In the genomic region with DNA sequence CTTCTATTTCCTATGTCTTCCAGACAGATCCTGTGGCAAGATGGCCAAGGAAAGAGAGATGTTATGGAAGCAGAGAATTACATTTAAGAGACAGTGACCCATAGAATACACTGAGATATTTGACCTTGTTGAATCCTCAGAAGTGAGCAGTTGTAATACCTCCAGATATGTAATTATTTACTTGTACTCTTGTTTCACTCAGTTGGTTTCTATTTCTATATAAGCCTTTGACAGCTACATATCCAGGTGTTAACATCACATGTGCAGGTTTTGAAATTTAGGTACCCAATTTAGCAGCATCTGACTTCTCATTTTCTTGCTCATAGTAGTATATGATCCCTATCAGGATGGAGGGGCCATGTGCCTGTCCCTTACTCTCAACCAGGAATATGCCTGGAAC, we compare ENCODE assay signal across 34 cellular contexts.
"Had no signal": no experiment of that assay in that cellular context is flagged by ENCODE, and none has a peak within 500 bp of the region (broad histone marks: within the 10 kb centered on the region; RNA-seq: fewer than 3 reads in every experiment).

No MANE protein-coding gene starts in this region.

- H3K36me3 ChIP-seq: ascending aorta, cardiac muscle cell had no signal

- H3K9me3 ChIP-seq: ascending aorta had no signal

- H3K27me3 ChIP-seq: ascending aorta, cardiac muscle cell had no signal

- H3K9me3 Mint-ChIP-seq: activated B cell treated with CpG ODN at 0.5 μM for 24 hours; activated CD4-positive, alpha-beta memory T cell treated with anti-CD3 and anti-CD28 coated beads for 36 hours; activated CD8-positive, alpha-beta T cell treated with anti-CD3 and anti-CD28 coated beads for 36 hours; activated naive CD4-positive, alpha-beta T cell treated with anti-CD3 and anti-CD28 coated beads, Interleukin-2, amount 10 ng/mL, durations not matched to agents 7 days and 5 days; activated naive CD4-positive, alpha-beta T cell treated with anti-CD3 and anti-CD28 coated beads, Interleukin-2, amount 50 U/mL, for 24 hours; activated naive CD8-positive, alpha-beta T cell treated with anti-CD3 and anti-CD28 coated beads, Interleukin-2, amount 10 ng/mL, durations not matched to agents 7 days and 5 days; activated naive CD8-positive, alpha-beta T cell treated with anti-CD3 and anti-CD28 coated beads, Interleukin-2, amount 50 U/mL, for 24 hours; activated T-cell treated with anti-CD3 and anti-CD28 coated beads, Interleukin-2, amount 50 U/mL, for 24 hours; activated T-helper 2 cell treated with anti-CD3 and anti-CD28 coated beads, Interferon-gamma antibody, Interleukin-2, Interleukin-4, amounts not matched to agents 10 μg/mL and 5 μg/mL and 100 μg/mL, durations not matched to agents 14 hours and 24 hours and 36 hours; brain; central memory CD8-positive, alpha-beta T cell; T-helper 1 cell treated with Interleukin-12 subunit alpha and Interleukin-12 subunit beta and Interleukin-4 antibody, amounts not matched to agents 30 μg/mL and 1 μg/mL, for 36 hours; T-helper 2 cell treated with Interferon-gamma antibody and Interleukin-4, amounts not matched to agents 5 μg/mL and 100 μg/mL, for 36 hours had no signal

- H3K4me3 ChIP-seq: ascending aorta, cardiac muscle cell had no signal

- H3K27ac Mint-ChIP-seq: activated B cell treated with CpG ODN at 0.5 μM for 24 hours; activated CD4-positive, alpha-beta memory T cell treated with anti-CD3 and anti-CD28 coated beads for 36 hours; activated CD4-positive, alpha-beta T cell treated with anti-CD3 and anti-CD28 coated beads, Interleukin-2, amount 10 ng/mL, durations not matched to agents 24 days and 14 days; activated CD8-positive, alpha-beta T cell treated with anti-CD3 and anti-CD28 coated beads for 36 hours; activated naive CD4-positive, alpha-beta T cell treated with anti-CD3 and anti-CD28 coated beads, Interleukin-2, amount 10 ng/mL, durations not matched to agents 7 days and 5 days; activated naive CD4-positive, alpha-beta T cell treated with anti-CD3 and anti-CD28 coated beads, Interleukin-2, amount 50 U/mL, for 24 hours; activated naive CD8-positive, alpha-beta T cell; activated naive CD8-positive, alpha-beta T cell treated with anti-CD3 and anti-CD28 coated beads, Interleukin-2, amount 10 ng/mL, durations not matched to agents 7 days and 5 days; activated naive CD8-positive, alpha-beta T cell treated with anti-CD3 and anti-CD28 coated beads, Interleukin-2, amount 50 U/mL, for 24 hours; activated T-cell treated with anti-CD3 and anti-CD28 coated beads, Interleukin-2, amount 50 U/mL, for 24 hours; activated T-helper 2 cell treated with anti-CD3 and anti-CD28 coated beads, Interferon-gamma antibody, Interleukin-2, Interleukin-4, amounts not matched to agents 10 μg/mL and 5 μg/mL and 100 μg/mL, durations not matched to agents 14 hours and 24 hours and 36 hours; brain; T-helper 1 cell treated with Interleukin-12 subunit alpha and Interleukin-12 subunit beta and Interleukin-4 antibody, amounts not matched to agents 30 μg/mL and 1 μg/mL, for 36 hours; T-helper 2 cell treated with Interferon-gamma antibody and Interleukin-4, amounts not matched to agents 5 μg/mL and 100 μg/mL, for 36 hours had no signal

- H3K4me3 Mint-ChIP-seq: activated B cell treated with CpG ODN at 0.5 μM for 24 hours; activated CD4-positive, alpha-beta memory T cell treated with anti-CD3 and anti-CD28 coated beads for 36 hours; activated CD4-positive, alpha-beta T cell treated with anti-CD3 and anti-CD28 coated beads, Interleukin-2, amount 10 ng/mL, durations not matched to agents 24 days and 14 days; activated CD8-positive, alpha-beta T cell treated with anti-CD3 and anti-CD28 coated beads for 36 hours; activated naive CD4-positive, alpha-beta T cell treated with anti-CD3 and anti-CD28 coated beads, Interleukin-2, amount 10 ng/mL, durations not matched to agents 7 days and 5 days; activated naive CD4-positive, alpha-beta T cell treated with anti-CD3 and anti-CD28 coated beads, Interleukin-2, amount 50 U/mL, for 24 hours; activated naive CD8-positive, alpha-beta T cell; activated naive CD8-positive, alpha-beta T cell treated with anti-CD3 and anti-CD28 coated beads, Interleukin-2, amount 10 ng/mL, durations not matched to agents 7 days and 5 days; activated naive CD8-positive, alpha-beta T cell treated with anti-CD3 and anti-CD28 coated beads, Interleukin-2, amount 50 U/mL, for 24 hours; activated T-cell treated with anti-CD3 and anti-CD28 coated beads, Interleukin-2, amount 50 U/mL, for 24 hours; brain; central memory CD8-positive, alpha-beta T cell; T-helper 1 cell treated with Interleukin-12 subunit alpha and Interleukin-12 subunit beta and Interleukin-4 antibody, amounts not matched to agents 30 μg/mL and 1 μg/mL, for 36 hours; T-helper 2 cell treated with Interferon-gamma antibody and Interleukin-4, amounts not matched to agents 5 μg/mL and 100 μg/mL, for 36 hours had no signal

- ATAC-seq: activated CD8-positive, alpha-beta T cell treated with anti-CD3 and anti-CD28 coated beads for 36 hours; activated naive CD8-positive, alpha-beta T cell treated with anti-CD3 and anti-CD28 coated beads, Interleukin-2, amount 50 U/mL, for 24 hours had no signal

- H3K4me1 ChIP-seq: ascending aorta had no signal

- H3K27me3 Mint-ChIP-seq: activated B cell treated with CpG ODN at 0.5 μM for 24 hours had no signal

- H3K27ac ChIP-seq: ascending aorta, cardiac muscle cell, VCaP had no signal

- DNase-seq: activated B cell treated with CpG ODN at 0.5 μM for 24 hours; activated CD4-positive, alpha-beta memory T cell treated with anti-CD3 and anti-CD28 coated beads for 36 hours; activated CD4-positive, alpha-beta T cell treated with anti-CD3 and anti-CD28 coated beads for 4 hours; activated CD4-positive, alpha-beta T cell treated with anti-CD3 and anti-CD28 coated beads, Interleukin-2, amount 10 ng/mL, durations not matched to agents 24 days and 14 days; activated CD4-positive, alpha-beta T cell treated with anti-CD3 and anti-CD28 coated beads, Interleukin-2, amount 50 U/mL, for 1 hour; activated CD4-positive, alpha-beta T cell treated with anti-CD3 and anti-CD28 coated beads, Interleukin-2, amount 50 U/mL, for 4 hours; activated CD4-positive, CD25-positive, alpha-beta regulatory T cell treated with anti-CD3 and anti-CD28 coated beads, Interleukin-2, amount 50 U/mL, for 72 hours; activated CD8-positive, alpha-beta memory T cell treated with anti-CD3 and anti-CD28 coated beads, Interleukin-2, amount 50 U/mL, for 4 hours; activated CD8-positive, alpha-beta T cell treated with anti-CD3 and anti-CD28 coated beads for 36 hours; activated effector memory CD4-positive, alpha-beta T cell treated with Interleukin-2 at 50 U/mL for 16 hours; activated gamma-delta T cell; activated naive CD4-positive, alpha-beta T cell treated with anti-CD3 and anti-CD28 coated beads, Interleukin-2, amount 10 ng/mL, durations not matched to agents 7 days and 5 days; activated naive CD4-positive, alpha-beta T cell treated with Interleukin-2 at 50 U/mL for 16 hours; activated naive CD8-positive, alpha-beta T cell treated with anti-CD3 and anti-CD28 coated beads, Interleukin-2, amount 10 ng/mL, durations not matched to agents 7 days and 5 days; activated naive CD8-positive, alpha-beta T cell treated with anti-CD3 and anti-CD28 coated beads, Interleukin-2, amount 50 U/mL, for 24 hours; activated T-cell treated with anti-CD3 and anti-CD28 coated beads for 4 hours; activated T-cell treated with anti-CD3 and anti-CD28 coated beads, Interleukin-2, amount 50 U/mL, for 24 hours; activated T-cell treated with anti-CD3 and anti-CD28 coated beads, Interleukin-2, amount 50 U/mL, for 48 hours; amygdala; anterior cingulate cortex; caudate nucleus; cerebellar nuclear complex; T-helper 2 cell; T-helper 9 cell had no signal

- H3K4me1 Mint-ChIP-seq: activated naive CD4-positive, alpha-beta T cell treated with anti-CD3 and anti-CD28 coated beads, Interleukin-2, amount 50 U/mL, for 24 hours; activated naive CD8-positive, alpha-beta T cell treated with anti-CD3 and anti-CD28 coated beads, Interleukin-2, amount 50 U/mL, for 24 hours; brain; central memory CD8-positive, alpha-beta T cell had no signal
